8 cellular contexts compared by ENCODE assay signal in genomic region chr4:123443401-123444297, GRCh38. TPM values are rescaled to one million over a fixed set of nuclear protein-coding genes. Genes with fewer than 3 reads are reported as not detected.
DNase-seq lines count a peak whose midpoint lies in the region; ATAC-seq and TF ChIP-seq lines count a peak whose summit lies in the region.

No MANE protein-coding gene starts in this region.

- peaks cover 39% of the 10 kb centered on the region for H3K4me1 Mint-ChIP-seq in activated T-cell treated with anti-CD3 and anti-CD28 coated beads, Interleukin-2, amount 50 U/mL, for 72 hours (ENCODE audit: low read depth)

- H3K27ac ChIP-seq in left lung (peak overlapping the region; percentile 35 to 60), tibial artery (no peak overlapping the region), brain microvascular endothelial cell (no peak overlapping the region)

- peaks cover 8% of the 10 kb centered on the region for H3K4me1 ChIP-seq in ES-I3 (ENCODE audit: insufficient read depth, low read length)
- peaks cover 4 to 12% of the 10 kb centered on the region in 2 donors for H3K4me1 ChIP-seq in left lung
- H3K4me1 ChIP-seq in tibial artery: peaks cover 0 to 3% (median 0%) of the 10 kb centered on the region in 4 donors

- no peaks in the 10 kb centered on the region for H3K9me3 ChIP-seq in ES-I3 (ENCODE audit: control insufficient read depth, insufficient read depth, low read length)
- H3K9me3 ChIP-seq in left lung: no peaks in the 10 kb centered on the region
- no peaks in the 10 kb centered on the region for H3K9me3 ChIP-seq in tibial artery

- H3K36me3 ChIP-seq in ES-I3 (ENCODE audit: insufficient read depth, low read length) (no peaks in the 10 kb centered on the region), left lung (no peaks in the 10 kb centered on the region), tibial artery (no peaks in the 10 kb centered on the region), brain microvascular endothelial cell (replicated peaks) (no peaks in the 10 kb centered on the region)

- H3K27me3 ChIP-seq in left lung (no peaks in the 10 kb centered on the region), tibial artery (no peaks in the 10 kb centered on the region), brain microvascular endothelial cell (replicated peaks) (no peaks in the 10 kb centered on the region)

- peak overlapping the region; percentile 50; the same call in 1 of the 2 replicates for H3K9ac ChIP-seq in ES-I3 (ENCODE audit: low read depth, low read length)

- TF ChIP-seq CTCF in left lung (IDR thresholded peaks at IDR 0.05) (no peak), tibial artery (IDR thresholded peaks at IDR 0.05) (no peak), brain microvascular endothelial cell (IDR thresholded peaks at IDR 0.05; ENCODE audit: low read depth, low read length, missing control alignments) (no peak)

- intact Hi-C loops in left lung (cut with DNase I) (no loop called here), tibial artery (cut with DNase I; ENCODE audit: low total_unique reads) (no loop called here)

- peak overlapping the region; percentile 82 to 86 for H3K4me3 Mint-ChIP-seq in activated T-cell treated with anti-CD3 and anti-CD28 coated beads, Interleukin-2, amount 50 U/mL, for 72 hours

- no peaks in the 10 kb centered on the region for H3K27me3 Mint-ChIP-seq in activated T-cell treated with anti-CD3 and anti-CD28 coated beads, Interleukin-2, amount 50 U/mL, for 72 hours (ENCODE audit: low read depth)

- H3K36me3 Mint-ChIP-seq in activated T-cell treated with anti-CD3 and anti-CD28 coated beads, Interleukin-2, amount 50 U/mL, for 72 hours (ENCODE audit: insufficient read depth in 2 of 2): no peaks in the 10 kb centered on the region

- in situ Hi-C loops in brain microvascular endothelial cell (cut with HindIII; ENCODE audit: low pct_ligation_motif_present, low sequenced_read_pairs): no loop called here

- H3K27ac Mint-ChIP-seq in activated T-cell treated with anti-CD3 and anti-CD28 coated beads, Interleukin-2, amount 50 U/mL, for 72 hours: peak overlapping the region; percentile 85

- H3K9me3 Mint-ChIP-seq in activated T-cell treated with anti-CD3 and anti-CD28 coated beads, Interleukin-2, amount 50 U/mL, for 72 hours: no peaks in the 10 kb centered on the region

- H3K4me3 ChIP-seq in left lung (no peak overlapping the region), tibial artery (no peak overlapping the region), brain microvascular endothelial cell (ENCODE audit: low read depth, low read length) (no peak overlapping the region)

- peak; percentile 63 for ATAC-seq in GM19467 (IDR thresholded peaks at IDR 0.05; ENCODE audit: unreplicated experiment)
- ATAC-seq in HG03558 (IDR thresholded peaks at IDR 0.05; ENCODE audit: extremely low read depth, unreplicated experiment): peak; percentile 48
- peak; percentile 83 to 88 for ATAC-seq in activated T-cell treated with anti-CD3 and anti-CD28 coated beads, Interleukin-2, amount 50 U/mL, for 72 hours (replicated peaks in 1 of 2)
- peak; percentile 76 for ATAC-seq in left lung

- DNase-seq in activated T-cell treated with anti-CD3 and anti-CD28 coated beads, Interleukin-2, amount 50 U/mL, for 72 hours: peak; percentile 31 to 64
- DNase-seq in left lung (no peak), tibial artery (no peak), brain microvascular endothelial cell (no peak), NCI-H2107 (lab: John Stamatoyannopoulos, UW) (no peak)

RNA-seq across cellular contexts. Expression of gene SPRY1, which starts 47.1 kb away (rescaled TPM):
- total RNA-seq in activated T-cell treated with anti-CD3 and anti-CD28 coated beads, Interleukin-2, amount 50 U/mL, for 72 hours: 10 to 100 TPM; 39.8 to 58.1 TPM
- total RNA-seq in left lung: 10 to 100 TPM; 85.1 to 95.5 TPM

Comparison
In these comparisons a context has a peak if more than half of its experiments do, and no peak if none do; other contexts are left out.
1. DNase-seq: peak in activated T-cell treated with anti-CD3 and anti-CD28 coated beads, Interleukin-2, amount 50 U/mL, for 72 hours (2 of 2); none in left lung (0 of 2), tibial artery (0 of 2), brain microvascular endothelial cell (single experiment) and NCI-H2107 (single experiment).
2. H3K27ac ChIP-seq: peak in left lung (2 of 2); none in tibial artery (0 of 2) and brain microvascular endothelial cell (single experiment).
3. Peak in every context shown above with its lines, with median percentiles within 50 percentile points of each other: ATAC-seq.